In genomic region chr9:129558063-129558550, GRCh38 we compare ENCODE assay signal across 16 cellular contexts.
DNase-seq lines count a peak whose midpoint lies in the region; ATAC-seq and TF ChIP-seq lines count a peak whose summit lies in the region.
"Had no signal": no experiment of that assay in that cellular context is flagged by ENCODE, and none has a peak within 500 bp of the region (broad histone marks: within the 10 kb centered on the region; RNA-seq: fewer than 3 reads in every experiment).

No MANE protein-coding gene starts in this region.

- H3K9me3 Mint-ChIP-seq in brain, result peaks cover 0 to 3% (median 0%) of the 10 kb centered on the region in 5 experiments
- no peaks in the 10 kb centered on the region for H3K9me3 Mint-ChIP-seq in activated CD4-positive, alpha-beta memory T cell treated with anti-CD3 and anti-CD28 coated beads for 36 hours
- H3K9me3 Mint-ChIP-seq: CD4-positive, alpha-beta memory T cell; T-cell had no signal

- no peak overlapping the region for H2AFZ ChIP-seq in SK-N-SH (ENCODE audit: low read depth)
- H2AFZ ChIP-seq: GM23248 had no signal

- no peak overlapping the region for H3K4me2 ChIP-seq in SK-N-SH

- CTCF ChIA-PET in SK-N-SH (lab: Yijun Ruan, JAX), result interaction anchor here (1.0 to 1.6 kb wide), 3 partner anchors 53 to 385 kb away, joined by 3 to 8 read pairs (median 4); no protein-coding TSS in a partner anchor
- CTCF ChIA-PET in activated CD4-positive, alpha-beta memory T cell treated with anti-CD3 and anti-CD28 coated beads for 36 hours (lab: Charles Lee), result no interaction called here

- no peaks in the 10 kb centered on the region for H3K36me3 Mint-ChIP-seq in brain
- no peaks in the 10 kb centered on the region for H3K36me3 Mint-ChIP-seq in activated CD4-positive, alpha-beta memory T cell treated with anti-CD3 and anti-CD28 coated beads for 36 hours
- H3K36me3 Mint-ChIP-seq: CD4-positive, alpha-beta memory T cell; T-cell had no signal

- peak overlapping the region; percentile 66 to 97 (median 94) for H3K27ac Mint-ChIP-seq in brain
- H3K27ac Mint-ChIP-seq in activated CD4-positive, alpha-beta memory T cell treated with anti-CD3 and anti-CD28 coated beads for 36 hours, result no peak overlapping the region
- H3K27ac Mint-ChIP-seq: CD4-positive, alpha-beta memory T cell; T-cell had no signal

- POLR2A ChIA-PET in SK-N-SH (lab: Yijun Ruan, JAX), result interaction anchor here (1.3 kb wide), 1 partner anchor 63 kb away, joined by 3 read pairs; no protein-coding TSS in a partner anchor
- POLR2A ChIA-PET in activated CD4-positive, alpha-beta memory T cell treated with anti-CD3 and anti-CD28 coated beads for 36 hours (lab: Charles Lee), result no interaction called here

- H3K27ac ChIP-seq in SK-N-SH (ENCODE audit: low read depth in 2 of 2, low read length in 1 of 2) (peak overlapping the region in 1 of 2 experiments; percentile 91; a peak in 2 of 4 replicates), liver (ENCODE audit: low read depth in 1 of 2, low read length in 2 of 2) (peak overlapping the region; percentile 69 to 89), stomach (peak overlapping the region in 3 of 5 donors; percentile 14 to 56 (median 44))
- H3K27ac ChIP-seq: 22Rv1, GM23248, tibial artery had no signal

- no peaks in the 10 kb centered on the region for H3F3A ChIP-seq in SK-N-SH (replicated peaks; ENCODE audit: insufficient read depth)

- peaks cover 19 to 38% of the 10 kb centered on the region in 2 experiments for H3K4me1 ChIP-seq in SK-N-SH (ENCODE audit: control insufficient read depth in 1 of 2, insufficient read depth in 2 of 2, low read depth in 1 of 2, low read length in 1 of 2)
- H3K4me1 ChIP-seq in liver (ENCODE audit: control insufficient read depth in 4 of 4, insufficient read depth in 4 of 4, low read length in 3 of 4), result peaks cover 26 to 58% (median 43%) of the 10 kb centered on the region in 4 donors
- H3K4me1 ChIP-seq in stomach, result peaks cover 20 to 42% (median 34%) of the 10 kb centered on the region in 4 donors

- H3K9me3 ChIP-seq in SK-N-SH (no peaks in the 10 kb centered on the region), liver (ENCODE audit: control insufficient read depth in 4 of 4, low read length in 3 of 4) (no peaks in the 10 kb centered on the region), stomach (no peaks in the 10 kb centered on the region)
- H3K9me3 ChIP-seq: tibial artery had no signal

- H3K27me3 ChIP-seq in SK-N-SH (ENCODE audit: insufficient read depth) (no peaks in the 10 kb centered on the region), liver (ENCODE audit: control insufficient read depth in 4 of 4, insufficient read depth in 4 of 4, low read length in 3 of 4) (no peaks in the 10 kb centered on the region), stomach (no peaks in the 10 kb centered on the region)
- H3K27me3 ChIP-seq: tibial artery had no signal

- peak overlapping the region in 1 of 5 experiments; percentile 64 for H3K4me3 Mint-ChIP-seq in brain
- H3K4me3 Mint-ChIP-seq in activated CD4-positive, alpha-beta memory T cell treated with anti-CD3 and anti-CD28 coated beads for 36 hours, result no peak overlapping the region
- H3K4me3 Mint-ChIP-seq: CD4-positive, alpha-beta memory T cell; T-cell had no signal

- TF ChIP-seq POLR2A in stomach (IDR thresholded peaks at IDR 0.05), result no peak

- ATAC-seq in SK-N-SH treated with all-trans-retinoic acid at 6 μM for 48 hours, result no peak; the same call in 1 of the 3 replicates

- 76% methylated on average over 9 of the region's 16 CpGs for WGBS in SK-N-SH (ENCODE audit: low lambda C conversion rate)
- 63% methylated on average over 16 of the region's 16 CpGs for WGBS in liver
- whole genome bisulfite sequencing in stomach, 5 donors, result 52 to 71% (median 59%) methylated on average over 12 to 16 of the region's 16 CpGs

- TF ChIP-seq CTCF in SK-N-SH (IDR thresholded peaks at IDR 0.05), result no peak
- TF ChIP-seq CTCF in brain (conservative IDR thresholded peaks at IDR 0.05), result no peak
- no peak for TF ChIP-seq CTCF in liver (IDR thresholded peaks at IDR 0.05; ENCODE audit: low read depth, low read length, missing input control)
- TF ChIP-seq CTCF in stomach (IDR thresholded peaks at IDR 0.05), result no peak

- no peak for TF ChIP-seq EP300 in SK-N-SH (IDR thresholded peaks at IDR 0.05; ENCODE audit: borderline replicate concordance in 1 of 2, low read depth in 1 of 2, low read length in 1 of 2)
- TF ChIP-seq EP300 in stomach (IDR thresholded peaks at IDR 0.05), result no peak

- H4K20me1 ChIP-seq in SK-N-SH (ENCODE audit: insufficient read depth), result no peaks in the 10 kb centered on the region

- H3K9ac ChIP-seq in SK-N-SH, result no peak overlapping the region
- no peak overlapping the region for H3K9ac ChIP-seq in liver (ENCODE audit: low read depth in 1 of 2, low read length in 2 of 2)
- H3K9ac ChIP-seq: GM23248 had no signal

- H3K79me2 ChIP-seq in SK-N-SH (ENCODE audit: insufficient read depth), result no peaks in the 10 kb centered on the region

- H3K4me3 ChIP-seq in SK-N-SH (ENCODE audit: low read depth in 2 of 2, low read length in 1 of 2) (no peak overlapping the region), liver (ENCODE audit: low read depth in 1 of 3, low read length in 3 of 3) (peak overlapping the region in 1 of 3 donors; percentile 5), stomach (no peak overlapping the region)
- H3K4me3 ChIP-seq: GM23248, tibial artery had no signal

- H3K27me3 Mint-ChIP-seq in brain, result peaks cover 21% of the 10 kb centered on the region
- H3K27me3 Mint-ChIP-seq in activated CD4-positive, alpha-beta memory T cell treated with anti-CD3 and anti-CD28 coated beads for 36 hours, result no peaks in the 10 kb centered on the region

- TF ChIP-seq RAD21 in SK-N-SH (IDR thresholded peaks at IDR 0.05; ENCODE audit: low read length), result no peak
- no peak for TF ChIP-seq RAD21 in liver (IDR thresholded peaks at IDR 0.05)

- H3K36me3 ChIP-seq in SK-N-SH (replicated peaks in 1 of 2; ENCODE audit: control insufficient read depth in 1 of 2, insufficient read depth in 2 of 2, low read length in 1 of 2), result no peaks in the 10 kb centered on the region
- H3K36me3 ChIP-seq in liver (ENCODE audit: control insufficient read depth in 4 of 4, insufficient read depth in 3 of 4, low read depth in 1 of 4, low read length in 3 of 4), result no peaks in the 10 kb centered on the region
- no peaks in the 10 kb centered on the region for H3K36me3 ChIP-seq in stomach
- H3K36me3 ChIP-seq: tibial artery had no signal

- DNase-seq in SK-N-SH, result peak; percentile 79
- no peak for DNase-seq in stomach
- DNase-seq in activated CD4-positive, alpha-beta memory T cell treated with anti-CD3 and anti-CD28 coated beads for 36 hours, result no peak
- DNase-seq in stimulated activated naive CD4-positive, alpha-beta T cell (lab: John Stamatoyannopoulos, UW), result no peak
- DNase-seq in NCI-H510A treated with DMSO at 0.1 percent for 48 hours (lab: John Stamatoyannopoulos, UW), result no peak
- DNase-seq: CD4-positive, alpha-beta memory T cell; effector CD8-positive, alpha-beta T cell; GM23248; hypothalamus; stimulated activated CD4-positive, alpha-beta T cell treated with anti-CD3 and anti-CD28 coated beads, Interleukin-2, amount 100 ng/mL, for 48 hours; T-cell; tibial artery had no signal

- no peaks in the 10 kb centered on the region for H3K9me2 ChIP-seq in SK-N-SH

- peaks cover 77% of the 10 kb centered on the region for H3K4me1 Mint-ChIP-seq in brain
- no peaks in the 10 kb centered on the region for H3K4me1 Mint-ChIP-seq in activated CD4-positive, alpha-beta memory T cell treated with anti-CD3 and anti-CD28 coated beads for 36 hours (ENCODE audit: low read depth)

- intact Hi-C loops in stomach (cut with DNase I; ENCODE audit: low total_unique reads), result no loop called here
- intact Hi-C loops in activated CD4-positive, alpha-beta memory T cell treated with anti-CD3 and anti-CD28 coated beads for 36 hours (cut with micrococcal nuclease), result no loop called here

TF ChIP-seq in SK-N-SH, 30 proteins besides CTCF, POLR2A, EP300 and RAD21 (continues in another document):
- no peak for TF ChIP-seq MAX (IDR thresholded peaks at IDR 0.05; ENCODE audit: low read depth)
- TF ChIP-seq EZH2phosphoT487 (IDR thresholded peaks at IDR 0.05; ENCODE audit: borderline replicate concordance, low read depth), result no peak

TF ChIP-seq in SK-N-SH treated with all-trans-retinoic acid at 6 μM for 48 hours, 23 proteins besides CTCF, POLR2A, EP300 and RAD21 (continues in another document):
- no peak for TF ChIP-seq BACH2 (CRISPR knock-in tag; IDR thresholded peaks at IDR 0.05; ENCODE audit: borderline replicate concordance)
- no peak for TF ChIP-seq ZNF565 (CRISPR knock-in tag; conservative IDR thresholded peaks at IDR 0.05; ENCODE audit: low read depth)
- no peak for TF ChIP-seq ZNF70 (CRISPR knock-in tag; IDR thresholded peaks at IDR 0.05)
- no peak for TF ChIP-seq ZFP3 (CRISPR knock-in tag; IDR thresholded peaks at IDR 0.05)
- TF ChIP-seq ISL1 (CRISPR knock-in tag; IDR thresholded peaks at IDR 0.05), result no peak
- no peak for TF ChIP-seq CREB5 (CRISPR knock-in tag; IDR thresholded peaks at IDR 0.05; ENCODE audit: low read depth)

TF ChIP-seq in liver, 16 proteins besides CTCF, POLR2A, EP300 and RAD21 (continues in another document):
- no peak for TF ChIP-seq JUND (IDR thresholded peaks at IDR 0.05)
- no peak for TF ChIP-seq NR2F2 (IDR thresholded peaks at IDR 0.05)
- TF ChIP-seq HNF4A (conservative IDR thresholded peaks at IDR 0.05), result no peak
- no peak for TF ChIP-seq SP1 (IDR thresholded peaks at IDR 0.05)
- TF ChIP-seq TAF1 (conservative IDR thresholded peaks at IDR 0.05), result no peak
- no peak for TF ChIP-seq REST (IDR thresholded peaks at IDR 0.05)
